8 cellular contexts compared by ENCODE assay signal in the genomic region with DNA sequence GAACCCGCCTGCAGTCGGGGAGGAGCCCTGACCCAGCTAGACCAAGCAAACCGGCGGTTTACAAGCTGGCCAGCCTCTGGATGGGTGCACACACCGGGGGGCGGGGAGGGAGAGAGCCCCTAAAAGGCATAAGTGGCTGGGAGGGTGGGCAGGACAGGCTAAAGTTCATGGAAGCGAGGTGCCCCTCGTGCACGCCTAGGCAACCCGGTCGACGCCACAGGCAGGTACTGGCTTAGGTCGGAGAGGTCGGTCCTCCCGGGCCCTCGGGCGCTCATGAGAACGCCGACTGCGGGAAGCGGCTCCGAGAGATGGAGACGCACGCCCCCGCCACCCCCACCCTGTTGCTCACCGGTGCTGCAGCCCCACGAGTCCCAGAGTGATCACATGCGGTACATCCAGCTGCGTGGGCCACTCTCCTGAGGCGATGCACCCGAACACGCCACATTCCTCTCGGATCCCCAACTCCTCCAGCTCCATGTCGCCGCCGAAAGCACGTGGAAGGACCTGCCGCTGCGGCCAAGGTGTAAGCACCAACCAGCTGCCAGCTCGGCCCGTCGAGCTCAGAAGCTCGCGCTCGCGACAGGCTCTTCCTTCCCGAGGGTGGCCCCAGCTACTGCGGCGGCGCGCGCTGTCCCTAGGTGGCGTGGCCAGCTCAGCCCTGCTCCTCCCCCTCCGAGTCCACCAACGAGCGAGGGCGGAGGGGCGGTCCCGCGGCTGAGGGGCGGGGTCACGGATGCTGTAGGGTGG. TPM values are rescaled to one million over a fixed set of nuclear protein-coding genes. Genes with fewer than 3 reads are reported as not detected.
A peak's percentile ranks its signal among the peaks of the same experiment; 100 is the strongest.
DNase-seq lines count a peak whose midpoint lies in the region; ATAC-seq and TF ChIP-seq lines count a peak whose summit lies in the region.

Gene PPAT, minus strand, starts transcription at position 615 of the 747 bp plus-strand sequence. Its CDS starts 138 bp downstream, at position 477.

- H3K27me3 Mint-ChIP-seq in stimulated activated memory B cell treated with anti-CD40 and anti-IgM and Interleukin-4, amounts not matched to agents 10 μg/mL and 1 μg/mL and 100 μg/mL, for 72 hours: no peaks in the 10 kb centered on the region

- H3K9me3 Mint-ChIP-seq in stimulated activated memory B cell treated with anti-CD40 and anti-IgM and Interleukin-4, amounts not matched to agents 10 μg/mL and 1 μg/mL and 100 μg/mL, for 72 hours: no peaks in the 10 kb centered on the region

- H3K36me3 ChIP-seq in Peyer's patch (no peaks in the 10 kb centered on the region), esophagus (ENCODE audit: control insufficient read depth in 2 of 2, insufficient read depth in 2 of 2, low read length in 1 of 2) (no peaks in the 10 kb centered on the region)

- H3K4me1 Mint-ChIP-seq in stimulated activated memory B cell treated with anti-CD40 and anti-IgM and Interleukin-4, amounts not matched to agents 10 μg/mL and 1 μg/mL and 100 μg/mL, for 72 hours: peaks cover 37% of the 10 kb centered on the region

- H3K4me1 ChIP-seq in Peyer's patch: peaks cover 0 to 15% (median 0%) of the 10 kb centered on the region in 4 donors
- H3K4me1 ChIP-seq in esophagus (ENCODE audit: control insufficient read depth in 2 of 2, insufficient read depth in 2 of 2, low read length in 1 of 2): peaks cover 0 to 3% of the 10 kb centered on the region in 2 donors

- H3K4me3 ChIP-seq in Jurkat, Clone E6-1 (ENCODE audit: low read length): peak within 1 kb of the TSS; percentile 76
- H3K4me3 ChIP-seq in Peyer's patch: peak within 1 kb of the TSS; percentile 77 to 82 (median 80)
- peak within 1 kb of the TSS; percentile 73 to 76 for H3K4me3 ChIP-seq in esophagus (ENCODE audit: low read depth in 1 of 2, low read length in 2 of 2)

- H3K9me3 ChIP-seq in Peyer's patch: no peaks in the 10 kb centered on the region
- no peaks in the 10 kb centered on the region for H3K9me3 ChIP-seq in esophagus (ENCODE audit: control insufficient read depth in 2 of 2, insufficient read depth in 1 of 2, low read depth in 1 of 2, low read length in 1 of 2)

- H3K27me3 ChIP-seq in Peyer's patch (no peaks in the 10 kb centered on the region), esophagus (ENCODE audit: control insufficient read depth in 1 of 2, insufficient read depth in 2 of 2, low read length in 2 of 2) (no peaks in the 10 kb centered on the region)

- H3K27ac Mint-ChIP-seq in stimulated activated memory B cell treated with anti-CD40 and anti-IgM and Interleukin-4, amounts not matched to agents 10 μg/mL and 1 μg/mL and 100 μg/mL, for 72 hours: peak within 1 kb of the TSS; percentile 85

- H3K27ac ChIP-seq in Peyer's patch: peak within 1 kb of the TSS; percentile 91 to 98 (median 92)
- peak within 1 kb of the TSS; percentile 97 for H3K27ac ChIP-seq in esophagus (ENCODE audit: low read depth in 2 of 2, low read length in 1 of 2)

- WGBS in esophagus, 2 donors: 0 to 1% methylated on average over 55 to 62 of the region's 62 CpGs

- peak; percentile 76 for ATAC-seq in GM21576 (IDR thresholded peaks at IDR 0.05; ENCODE audit: unreplicated experiment)
- ATAC-seq in stimulated activated memory B cell treated with anti-CD40 and anti-IgM and Interleukin-4, amounts not matched to agents 10 μg/mL and 1 μg/mL and 100 μg/mL, for 72 hours: peak; percentile 93

- peak in 5 of 6 experiments; percentile 24 to 61 (median 54) for TF ChIP-seq CTCF in Peyer's patch (IDR thresholded peaks at IDR 0.05)

- peak; percentile 97 for DNase-seq in DMS53 (lab: John Stamatoyannopoulos, UW)
- peak; percentile 94 for DNase-seq in Jurkat, Clone E6-1 (ENCODE audit: low read depth, low spot score)
- DNase-seq in Peyer's patch: peak; percentile 97 to 99 (median 99)
- peak; percentile 99 for DNase-seq in activated T-cell treated with anti-CD3 and anti-CD28 coated beads, Interleukin-2, amount 50 U/mL, for 48 hours
- DNase-seq in myocyte (ENCODE audit: low read depth): peak; percentile 97

- peak in 1 of 2 donors; percentile 64 for TF ChIP-seq POLR2A in Peyer's patch (IDR thresholded peaks at IDR 0.05)

- peak within 1 kb of the TSS; percentile 90 for H3K4me3 Mint-ChIP-seq in stimulated activated memory B cell treated with anti-CD40 and anti-IgM and Interleukin-4, amounts not matched to agents 10 μg/mL and 1 μg/mL and 100 μg/mL, for 72 hours

- peaks cover 6% of the 10 kb centered on the region for H3K36me3 Mint-ChIP-seq in stimulated activated memory B cell treated with anti-CD40 and anti-IgM and Interleukin-4, amounts not matched to agents 10 μg/mL and 1 μg/mL and 100 μg/mL, for 72 hours

RNA-seq across cellular contexts. Expression of gene PPAT, which starts in this region (rescaled TPM):
- polyA plus RNA-seq in Jurkat, Clone E6-1 (2012; ENCODE audit: insufficient read depth, insufficient read length): 31.2 TPM
- 1 to 10 TPM; 1.6 to 5.0 (median 2.3) TPM for total RNA-seq in Peyer's patch
- polyA plus RNA-seq in esophagus: 1 to 10 TPM; 2.6 to 3.8 TPM
- 14.5 and 14.8 TPM in 2 replicates for total RNA-seq in myocyte
- 4.1 TPM for polyA plus RNA-seq in myocyte (2012)

Comparison
In these comparisons a context has a peak if more than half of its experiments do, and no peak if none do; other contexts are left out.
1. Peak in every context shown above with its lines: DNase-seq, ATAC-seq, H3K4me3 ChIP-seq and H3K27ac ChIP-seq.